ENCODE assay signal across 11 cellular contexts in the genomic region with DNA sequence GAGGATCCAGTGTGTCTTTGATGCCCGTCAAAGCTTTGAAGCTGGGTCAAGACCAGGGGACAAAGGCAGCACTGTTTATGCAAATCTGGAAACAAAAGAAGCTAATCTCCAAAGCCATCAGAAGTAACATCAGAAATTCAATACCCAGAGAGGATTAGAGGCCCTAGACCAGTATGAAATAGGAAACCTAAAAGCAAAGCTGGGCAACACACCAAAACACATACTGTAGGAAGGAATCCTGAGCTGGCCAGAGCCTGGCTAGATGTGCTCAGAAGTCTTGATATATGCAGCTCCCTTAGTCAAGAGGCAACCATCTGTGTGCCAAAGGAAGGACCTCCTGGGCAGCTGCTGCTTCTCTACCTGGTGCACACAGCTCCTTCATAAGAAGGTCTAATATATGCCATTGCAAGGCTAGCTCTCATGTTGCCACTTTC. TPM values are rescaled to one million over a fixed set of nuclear protein-coding genes. Genes with fewer than 3 reads are reported as not detected.
DNase-seq lines count a peak whose midpoint lies in the region; ATAC-seq and TF ChIP-seq lines count a peak whose summit lies in the region.
"Had no signal": no experiment of that assay in that cellular context is flagged by ENCODE, and none has a peak within 500 bp of the region (broad histone marks: within the 10 kb centered on the region; RNA-seq: fewer than 3 reads in every experiment).

No MANE protein-coding gene starts in this region.

- no peak overlapping the region for H3K4me3 ChIP-seq in RWPE2 (ENCODE audit: severe bottlenecking)
- H3K4me3 ChIP-seq: BLaER1, uterus had no signal

- ATAC-seq in left cardiac atrium, result peak in 1 of 2 donors; percentile 48
- peak; percentile 25; the same call in 1 of the 3 replicates for ATAC-seq in RWPE2 (ENCODE audit: low read depth)
- peak; percentile 35 for ATAC-seq in left ventricle myocardium superior
- ATAC-seq in GM18868 (IDR thresholded peaks at IDR 0.05; ENCODE audit: unreplicated experiment), result no peak
- ATAC-seq in HG03521 (IDR thresholded peaks at IDR 0.05; ENCODE audit: unreplicated experiment), result no peak

- no peaks in the 10 kb centered on the region for H3K36me3 ChIP-seq in RWPE2 (ENCODE audit: low read depth)
- H3K36me3 ChIP-seq: BLaER1, uterus had no signal

- H3K9me3 ChIP-seq in RWPE2 (ENCODE audit: severe bottlenecking), result no peaks in the 10 kb centered on the region
- H3K9me3 ChIP-seq: BLaER1, uterus had no signal

- DNase-seq in left cardiac atrium, result peak; percentile 33
- DNase-seq in cardiac septum (ENCODE audit: low spot score), result no peak
- no peak for DNase-seq in RWPE2 (ENCODE audit: low spot score)
- no peak for DNase-seq in left ventricle myocardium superior
- no peak for DNase-seq in GM13977 (ENCODE audit: low spot score)
- DNase-seq in SKM-1 treated with dmso at 0.1 percent for 144 hours (lab: John Stamatoyannopoulos, UW; ENCODE audit: unreplicated experiment), result no peak
- DNase-seq: NCI-H1694 had no signal

- peaks cover 10% of the 10 kb centered on the region for H3K27me3 ChIP-seq in RWPE2 (ENCODE audit: insufficient read depth, poor library complexity, severe bottlenecking)
- H3K27me3 ChIP-seq: BLaER1, uterus had no signal

- in situ Hi-C loops in GM13977 (cut with MboI; ENCODE audit: low pct_unique_long_range_greater_than_20kb, low sequenced_read_pairs, unreplicated experiment), result no loop called here

- TF ChIP-seq CTCF in RWPE2 (IDR thresholded peaks at IDR 0.05; ENCODE audit: poor library complexity, severe bottlenecking) (no peak), GM13977 (IDR thresholded peaks at IDR 0.05; ENCODE audit: extremely low read depth, insufficient read depth, missing control alignments) (no peak)

- H3K4me1 ChIP-seq in RWPE2 (ENCODE audit: insufficient read depth, poor library complexity, severe bottlenecking), result no peaks in the 10 kb centered on the region
- H3K4me1 ChIP-seq: BLaER1, uterus had no signal

- no peak overlapping the region for H3K27ac ChIP-seq in RWPE2 (ENCODE audit: poor library complexity, severe bottlenecking)
- H3K27ac ChIP-seq: BLaER1, uterus had no signal

- intact Hi-C loops in left cardiac atrium (cut with DNase I) (no loop called here), cardiac septum (cut with DNase I) (no loop called here), left ventricle myocardium superior (cut with micrococcal nuclease) (no loop called here)

RNA-seq across cellular contexts. Expression of gene COLGALT2, which starts 12.3 kb away (rescaled TPM):
- 1 to 10 TPM; 3.8 to 4.9 TPM for total RNA-seq in left cardiac atrium
- 7.5 TPM for total RNA-seq in cardiac septum
- 5.4 TPM for total RNA-seq in left ventricle myocardium superior

RNA-seq across cellular contexts. Expression of gene TSEN15, which starts 26.3 kb away (rescaled TPM):
- total RNA-seq in left cardiac atrium (10 to 100 TPM; 20.2 to 23.6 TPM), cardiac septum (25.6 TPM), left ventricle myocardium superior (27.2 TPM)

Comparison
In these comparisons a context has a peak if more than half of its experiments do, and no peak if none do; other contexts are left out.
1. ATAC-seq: peak in RWPE2 (single experiment) and left ventricle myocardium superior (single experiment); none in GM18868 (single experiment) and HG03521 (single experiment).